Comparison of ENCODE assay signal across 1 cellular context in the genomic region with DNA sequence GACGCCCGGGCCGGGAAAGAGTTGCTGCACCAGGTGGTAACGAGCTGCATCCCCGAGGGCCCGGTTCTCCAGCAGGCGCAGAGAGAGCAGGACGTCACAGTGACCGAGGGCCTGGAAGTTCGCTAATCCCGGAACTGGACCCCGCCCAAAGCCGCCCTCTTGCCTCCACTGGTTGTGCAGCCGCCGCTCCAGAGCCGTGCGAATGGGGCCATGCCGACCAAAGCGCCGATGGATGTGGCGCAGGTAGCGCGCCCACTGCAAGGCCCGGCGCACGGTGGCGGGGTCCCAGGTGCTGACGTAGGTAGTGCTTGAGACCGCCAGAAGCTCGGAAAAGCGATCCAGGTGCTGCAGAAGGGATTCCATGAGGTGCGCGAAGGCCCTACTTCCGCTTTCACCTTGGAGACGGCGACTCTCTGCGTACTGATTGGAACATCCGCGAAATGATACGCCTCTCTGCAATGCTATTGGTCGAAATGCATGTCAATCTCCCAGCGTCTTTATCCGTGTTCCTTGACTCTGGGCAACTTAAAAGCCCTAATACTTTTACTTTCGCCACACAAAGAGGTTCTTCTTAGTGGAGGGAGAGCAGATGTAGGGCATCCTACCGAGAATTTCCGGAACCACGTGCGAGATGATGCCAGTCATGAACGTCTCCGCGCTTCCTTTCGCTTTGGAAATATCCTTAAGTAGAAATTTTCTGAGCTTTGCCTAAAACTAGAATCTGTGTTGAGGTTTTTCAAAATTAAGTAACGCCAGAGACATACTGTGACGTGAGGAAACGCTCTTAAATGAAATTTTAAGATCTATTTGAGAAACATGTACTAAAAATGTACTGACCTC.
A peak's percentile ranks its signal among the peaks of the same experiment; 100 is the strongest.
TF ChIP-seq lines count a peak whose summit lies in the region.

A gene with protein sequence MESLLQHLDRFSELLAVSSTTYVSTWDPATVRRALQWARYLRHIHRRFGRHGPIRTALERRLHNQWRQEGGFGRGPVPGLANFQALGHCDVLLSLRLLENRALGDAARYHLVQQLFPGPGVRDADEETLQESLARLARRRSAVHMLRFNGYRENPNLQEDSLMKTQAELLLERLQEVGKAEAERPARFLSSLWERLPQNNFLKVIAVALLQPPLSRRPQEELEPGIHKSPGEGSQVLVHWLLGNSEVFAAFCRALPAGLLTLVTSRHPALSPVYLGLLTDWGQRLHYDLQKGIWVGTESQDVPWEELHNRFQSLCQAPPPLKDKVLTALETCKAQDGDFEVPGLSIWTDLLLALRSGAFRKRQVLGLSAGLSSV (minus strand): TSS at position 376 of the 840 bp plus-strand sequence. CDS start 13 bp downstream, at position 363.

TF ChIP-seq in HepG2, 621 proteins besides CTCF, POLR2A, EP300 and RAD21 (continued from another document and continues in another):
- TF ChIP-seq, protein P1, sequence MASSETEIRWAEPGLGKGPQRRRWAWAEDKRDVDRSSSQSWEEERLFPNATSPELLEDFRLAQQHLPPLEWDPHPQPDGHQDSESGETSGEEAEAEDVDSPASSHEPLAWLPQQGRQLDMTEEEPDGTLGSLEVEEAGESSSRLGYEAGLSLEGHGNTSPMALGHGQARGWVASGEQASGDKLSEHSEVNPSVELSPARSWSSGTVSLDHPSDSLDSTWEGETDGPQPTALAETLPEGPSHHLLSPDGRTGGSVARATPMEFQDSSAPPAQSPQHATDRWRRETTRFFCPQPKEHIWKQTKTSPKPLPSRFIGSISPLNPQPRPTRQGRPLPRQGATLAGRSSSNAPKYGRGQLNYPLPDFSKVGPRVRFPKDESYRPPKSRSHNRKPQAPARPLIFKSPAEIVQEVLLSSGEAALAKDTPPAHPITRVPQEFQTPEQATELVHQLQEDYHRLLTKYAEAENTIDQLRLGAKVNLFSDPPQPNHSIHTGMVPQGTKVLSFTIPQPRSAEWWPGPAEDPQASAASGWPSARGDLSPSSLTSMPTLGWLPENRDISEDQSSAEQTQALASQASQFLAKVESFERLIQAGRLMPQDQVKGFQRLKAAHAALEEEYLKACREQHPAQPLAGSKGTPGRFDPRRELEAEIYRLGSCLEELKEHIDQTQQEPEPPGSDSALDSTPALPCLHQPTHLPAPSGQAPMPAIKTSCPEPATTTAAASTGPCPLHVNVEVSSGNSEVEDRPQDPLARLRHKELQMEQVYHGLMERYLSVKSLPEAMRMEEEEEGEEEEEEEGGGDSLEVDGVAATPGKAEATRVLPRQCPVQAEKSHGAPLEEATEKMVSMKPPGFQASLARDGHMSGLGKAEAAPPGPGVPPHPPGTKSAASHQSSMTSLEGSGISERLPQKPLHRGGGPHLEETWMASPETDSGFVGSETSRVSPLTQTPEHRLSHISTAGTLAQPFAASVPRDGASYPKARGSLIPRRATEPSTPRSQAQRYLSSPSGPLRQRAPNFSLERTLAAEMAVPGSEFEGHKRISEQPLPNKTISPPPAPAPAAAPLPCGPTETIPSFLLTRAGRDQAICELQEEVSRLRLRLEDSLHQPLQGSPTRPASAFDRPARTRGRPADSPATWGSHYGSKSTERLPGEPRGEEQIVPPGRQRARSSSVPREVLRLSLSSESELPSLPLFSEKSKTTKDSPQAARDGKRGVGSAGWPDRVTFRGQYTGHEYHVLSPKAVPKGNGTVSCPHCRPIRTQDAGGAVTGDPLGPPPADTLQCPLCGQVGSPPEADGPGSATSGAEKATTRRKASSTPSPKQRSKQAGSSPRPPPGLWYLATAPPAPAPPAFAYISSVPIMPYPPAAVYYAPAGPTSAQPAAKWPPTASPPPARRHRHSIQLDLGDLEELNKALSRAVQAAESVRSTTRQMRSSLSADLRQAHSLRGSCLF (CRISPR knock-in tag; IDR thresholded peaks at IDR 0.05; ENCODE audit: borderline replicate concordance): no peak
- TF ChIP-seq, protein P2, sequence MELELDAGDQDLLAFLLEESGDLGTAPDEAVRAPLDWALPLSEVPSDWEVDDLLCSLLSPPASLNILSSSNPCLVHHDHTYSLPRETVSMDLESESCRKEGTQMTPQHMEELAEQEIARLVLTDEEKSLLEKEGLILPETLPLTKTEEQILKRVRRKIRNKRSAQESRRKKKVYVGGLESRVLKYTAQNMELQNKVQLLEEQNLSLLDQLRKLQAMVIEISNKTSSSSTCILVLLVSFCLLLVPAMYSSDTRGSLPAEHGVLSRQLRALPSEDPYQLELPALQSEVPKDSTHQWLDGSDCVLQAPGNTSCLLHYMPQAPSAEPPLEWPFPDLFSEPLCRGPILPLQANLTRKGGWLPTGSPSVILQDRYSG (CRISPR knock-in tag; IDR thresholded peaks at IDR 0.05): no peak
- TF ChIP-seq NFYB (CRISPR knock-in tag; IDR thresholded peaks at IDR 0.05): peak; percentile 100
- TF ChIP-seq, protein P3, sequence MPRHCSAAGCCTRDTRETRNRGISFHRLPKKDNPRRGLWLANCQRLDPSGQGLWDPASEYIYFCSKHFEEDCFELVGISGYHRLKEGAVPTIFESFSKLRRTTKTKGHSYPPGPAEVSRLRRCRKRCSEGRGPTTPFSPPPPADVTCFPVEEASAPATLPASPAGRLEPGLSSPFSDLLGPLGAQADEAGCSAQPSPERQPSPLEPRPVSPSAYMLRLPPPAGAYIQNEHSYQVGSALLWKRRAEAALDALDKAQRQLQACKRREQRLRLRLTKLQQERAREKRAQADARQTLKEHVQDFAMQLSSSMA (CRISPR knock-in tag; IDR thresholded peaks at IDR 0.05): no peak
- TF ChIP-seq ZNF547 (CRISPR knock-in tag; IDR thresholded peaks at IDR 0.05): peak; percentile 75; the same call in 1 of the 2 replicates
- TF ChIP-seq SMC3 (IDR thresholded peaks at IDR 0.05; ENCODE audit: low read length): no peak
- no peak for TF ChIP-seq PCBP2 (optimal IDR thresholded peaks at IDR 0.05; ENCODE audit: low read depth, low read length, poor library complexity, severe bottlenecking)
- TF ChIP-seq ATF1 (CRISPR knock-in tag; IDR thresholded peaks at IDR 0.05): peak; percentile 92
- TF ChIP-seq ELF1 (CRISPR knock-in tag; IDR thresholded peaks at IDR 0.05): peak; percentile 96
- TF ChIP-seq ZNF772 (CRISPR knock-in tag; IDR thresholded peaks at IDR 0.05): no peak
- TF ChIP-seq TCF7 (IDR thresholded peaks at IDR 0.05; ENCODE audit: low read depth): no peak
- peak; percentile 13; the same call in 1 of the 2 replicates for TF ChIP-seq GATA4 (IDR thresholded peaks at IDR 0.05; ENCODE audit: borderline replicate concordance, low read depth)
- no peak for TF ChIP-seq ZNF615 (CRISPR knock-in tag; IDR thresholded peaks at IDR 0.05; ENCODE audit: borderline replicate concordance)
- no peak for TF ChIP-seq SMYD3 (CRISPR knock-in tag; IDR thresholded peaks at IDR 0.05)
- no peak for TF ChIP-seq ZFP62 (CRISPR knock-in tag; IDR thresholded peaks at IDR 0.05)
- TF ChIP-seq, protein P4, sequence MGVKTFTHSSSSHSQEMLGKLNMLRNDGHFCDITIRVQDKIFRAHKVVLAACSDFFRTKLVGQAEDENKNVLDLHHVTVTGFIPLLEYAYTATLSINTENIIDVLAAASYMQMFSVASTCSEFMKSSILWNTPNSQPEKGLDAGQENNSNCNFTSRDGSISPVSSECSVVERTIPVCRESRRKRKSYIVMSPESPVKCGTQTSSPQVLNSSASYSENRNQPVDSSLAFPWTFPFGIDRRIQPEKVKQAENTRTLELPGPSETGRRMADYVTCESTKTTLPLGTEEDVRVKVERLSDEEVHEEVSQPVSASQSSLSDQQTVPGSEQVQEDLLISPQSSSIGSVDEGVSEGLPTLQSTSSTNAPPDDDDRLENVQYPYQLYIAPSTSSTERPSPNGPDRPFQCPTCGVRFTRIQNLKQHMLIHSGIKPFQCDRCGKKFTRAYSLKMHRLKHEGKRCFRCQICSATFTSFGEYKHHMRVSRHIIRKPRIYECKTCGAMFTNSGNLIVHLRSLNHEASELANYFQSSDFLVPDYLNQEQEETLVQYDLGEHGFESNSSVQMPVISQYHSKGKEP (CRISPR knock-in tag; IDR thresholded peaks at IDR 0.05): no peak
- TF ChIP-seq SKI (IDR thresholded peaks at IDR 0.05; ENCODE audit: partially characterized antibody): no peak
- no peak for TF ChIP-seq ZSCAN12 (CRISPR knock-in tag; IDR thresholded peaks at IDR 0.05)
- no peak for TF ChIP-seq NFE2L2 (IDR thresholded peaks at IDR 0.05; ENCODE audit: low read length)
- no peak for TF ChIP-seq ZNF12 (CRISPR knock-in tag; IDR thresholded peaks at IDR 0.05)
- TF ChIP-seq MAFF (IDR thresholded peaks at IDR 0.05; ENCODE audit: low read depth, low read length): no peak
- no peak for TF ChIP-seq SP140L (CRISPR knock-in tag; IDR thresholded peaks at IDR 0.05; ENCODE audit: borderline replicate concordance)
- no peak for TF ChIP-seq DNMT3B (CRISPR knock-in tag; conservative IDR thresholded peaks at IDR 0.05)
- TF ChIP-seq, protein P5, sequence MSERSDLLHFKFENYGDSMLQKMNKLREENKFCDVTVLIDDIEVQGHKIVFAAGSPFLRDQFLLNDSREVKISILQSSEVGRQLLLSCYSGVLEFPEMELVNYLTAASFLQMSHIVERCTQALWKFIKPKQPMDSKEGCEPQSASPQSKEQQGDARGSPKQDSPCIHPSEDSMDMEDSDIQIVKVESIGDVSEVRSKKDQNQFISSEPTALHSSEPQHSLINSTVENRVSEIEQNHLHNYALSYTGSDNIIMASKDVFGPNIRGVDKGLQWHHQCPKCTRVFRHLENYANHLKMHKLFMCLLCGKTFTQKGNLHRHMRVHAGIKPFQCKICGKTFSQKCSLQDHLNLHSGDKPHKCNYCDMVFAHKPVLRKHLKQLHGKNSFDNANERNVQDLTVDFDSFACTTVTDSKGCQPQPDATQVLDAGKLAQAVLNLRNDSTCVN (CRISPR knock-in tag; IDR thresholded peaks at IDR 0.05; ENCODE audit: borderline replicate concordance): no peak; the same call in 1 of the 2 replicates
- no peak for TF ChIP-seq ZNF773 (CRISPR knock-in tag; IDR thresholded peaks at IDR 0.05; ENCODE audit: borderline replicate concordance)
- peak; percentile 78 for TF ChIP-seq HIVEP1 (CRISPR knock-in tag; IDR thresholded peaks at IDR 0.05)
- TF ChIP-seq KMT2B (CRISPR knock-in tag; IDR thresholded peaks at IDR 0.05): peak; percentile 97
- no peak for TF ChIP-seq STAG1 (CRISPR knock-in tag; IDR thresholded peaks at IDR 0.05)
- no peak; the same call in 1 of the 2 replicates for TF ChIP-seq ZNF709 (CRISPR knock-in tag; IDR thresholded peaks at IDR 0.05)
- TF ChIP-seq ZSCAN29 (CRISPR knock-in tag; conservative IDR thresholded peaks at IDR 0.05): 0 out of 2 replicates have a peak, but pooled peaks have one; percentile 36
- no peak for TF ChIP-seq GTF2F1 (IDR thresholded peaks at IDR 0.05; ENCODE audit: low read length)
- no peak for TF ChIP-seq HOXA7 (CRISPR knock-in tag; IDR thresholded peaks at IDR 0.05)
- no peak for TF ChIP-seq FOXA1 (IDR thresholded peaks at IDR 0.05)
- no peak for TF ChIP-seq FOXA1 (CRISPR knock-in tag; IDR thresholded peaks at IDR 0.05)
- TF ChIP-seq ZFP36L2 (CRISPR knock-in tag; IDR thresholded peaks at IDR 0.05): no peak
- no peak for TF ChIP-seq ZNF329 (CRISPR knock-in tag; IDR thresholded peaks at IDR 0.05; ENCODE audit: low read depth)
- TF ChIP-seq BHLHE40 (IDR thresholded peaks at IDR 0.05; ENCODE audit: low read length): no peak
- TF ChIP-seq, protein P6, sequence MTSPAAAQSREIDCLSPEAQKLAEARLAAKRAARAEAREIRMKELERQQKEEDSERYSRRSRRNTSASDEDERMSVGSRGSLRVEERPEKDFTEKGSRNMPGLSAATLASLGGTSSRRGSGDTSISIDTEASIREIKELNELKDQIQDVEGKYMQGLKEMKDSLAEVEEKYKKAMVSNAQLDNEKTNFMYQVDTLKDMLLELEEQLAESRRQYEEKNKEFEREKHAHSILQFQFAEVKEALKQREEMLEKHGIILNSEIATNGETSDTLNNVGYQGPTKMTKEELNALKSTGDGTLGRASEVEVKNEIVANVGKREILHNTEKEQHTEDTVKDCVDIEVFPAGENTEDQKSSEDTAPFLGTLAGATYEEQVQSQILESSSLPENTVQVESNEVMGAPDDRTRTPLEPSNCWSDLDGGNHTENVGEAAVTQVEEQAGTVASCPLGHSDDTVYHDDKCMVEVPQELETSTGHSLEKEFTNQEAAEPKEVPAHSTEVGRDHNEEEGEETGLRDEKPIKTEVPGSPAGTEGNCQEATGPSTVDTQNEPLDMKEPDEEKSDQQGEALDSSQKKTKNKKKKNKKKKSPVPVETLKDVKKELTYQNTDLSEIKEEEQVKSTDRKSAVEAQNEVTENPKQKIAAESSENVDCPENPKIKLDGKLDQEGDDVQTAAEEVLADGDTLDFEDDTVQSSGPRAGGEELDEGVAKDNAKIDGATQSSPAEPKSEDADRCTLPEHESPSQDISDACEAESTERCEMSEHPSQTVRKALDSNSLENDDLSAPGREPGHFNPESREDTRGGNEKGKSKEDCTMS (CRISPR knock-in tag; conservative IDR thresholded peaks at IDR 0.05): no peak
- TF ChIP-seq FOSL2 (CRISPR knock-in tag; IDR thresholded peaks at IDR 0.05): no peak
- TF ChIP-seq, protein P7, sequence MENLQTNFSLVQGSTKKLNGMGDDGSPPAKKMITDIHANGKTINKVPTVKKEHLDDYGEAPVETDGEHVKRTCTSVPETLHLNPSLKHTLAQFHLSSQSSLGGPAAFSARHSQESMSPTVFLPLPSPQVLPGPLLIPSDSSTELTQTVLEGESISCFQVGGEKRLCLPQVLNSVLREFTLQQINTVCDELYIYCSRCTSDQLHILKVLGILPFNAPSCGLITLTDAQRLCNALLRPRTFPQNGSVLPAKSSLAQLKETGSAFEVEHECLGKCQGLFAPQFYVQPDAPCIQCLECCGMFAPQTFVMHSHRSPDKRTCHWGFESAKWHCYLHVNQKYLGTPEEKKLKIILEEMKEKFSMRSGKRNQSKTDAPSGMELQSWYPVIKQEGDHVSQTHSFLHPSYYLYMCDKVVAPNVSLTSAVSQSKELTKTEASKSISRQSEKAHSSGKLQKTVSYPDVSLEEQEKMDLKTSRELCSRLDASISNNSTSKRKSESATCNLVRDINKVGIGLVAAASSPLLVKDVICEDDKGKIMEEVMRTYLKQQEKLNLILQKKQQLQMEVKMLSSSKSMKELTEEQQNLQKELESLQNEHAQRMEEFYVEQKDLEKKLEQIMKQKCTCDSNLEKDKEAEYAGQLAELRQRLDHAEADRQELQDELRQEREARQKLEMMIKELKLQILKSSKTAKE (CRISPR knock-in tag; IDR thresholded peaks at IDR 0.05; ENCODE audit: borderline replicate concordance): no peak
- no peak for TF ChIP-seq ZNF296 (CRISPR knock-in tag; conservative IDR thresholded peaks at IDR 0.05)
- no peak for TF ChIP-seq ZBTB8A (CRISPR knock-in tag; IDR thresholded peaks at IDR 0.05; ENCODE audit: borderline replicate concordance, low read depth)
- no peak for TF ChIP-seq NONO (IDR thresholded peaks at IDR 0.05)
- TF ChIP-seq NONO (CRISPR knock-in tag; conservative IDR thresholded peaks at IDR 0.05): peak; percentile 44; the same call in 1 of the 2 replicates
- TF ChIP-seq ATM (IDR thresholded peaks at IDR 0.05; ENCODE audit: borderline replicate concordance): no peak
- no peak for TF ChIP-seq FOXM1 (CRISPR knock-in tag; IDR thresholded peaks at IDR 0.05)
- no peak for TF ChIP-seq KDM6A (CRISPR knock-in tag; IDR thresholded peaks at IDR 0.05; ENCODE audit: low read depth)
- TF ChIP-seq TOE1 (CRISPR knock-in tag; IDR thresholded peaks at IDR 0.05): no peak
- TF ChIP-seq SNRNP70 (IDR thresholded peaks at IDR 0.05; ENCODE audit: low read depth, low read length): no peak
- TF ChIP-seq ZNF282 (IDR thresholded peaks at IDR 0.05; ENCODE audit: partially characterized antibody): no peak
- TF ChIP-seq ZFP82 (CRISPR knock-in tag; IDR thresholded peaks at IDR 0.05; ENCODE audit: borderline replicate concordance): peak; percentile 14; the same call in 1 of the 2 replicates
